Comparison of ENCODE assay signal across 8 cellular contexts in genomic region chr2:135875491-135876065, GRCh38. TPM values are rescaled to one million over a fixed set of nuclear protein-coding genes. Genes with fewer than 3 reads are reported as not detected.
DNase-seq lines count a peak whose midpoint lies in the region; ATAC-seq and TF ChIP-seq lines count a peak whose summit lies in the region.

No MANE protein-coding gene starts in this region.

- H3K27ac Mint-ChIP-seq in glutamatergic neuron (ENCODE audit: unreplicated experiment), result no peak overlapping the region

- peaks cover 6% of the 10 kb centered on the region for H3K27me3 Mint-ChIP-seq in glutamatergic neuron (ENCODE audit: unreplicated experiment)

- H3K4me3 ChIP-seq in parathyroid adenoma (ENCODE audit: low read depth, low read length), result peak overlapping the region; percentile 66
- H3K4me3 ChIP-seq in upper lobe of left lung, result peak overlapping the region; percentile 61 to 84 (median 72)

- no peak overlapping the region for H3K9ac ChIP-seq in parathyroid adenoma

- peak; percentile 13 for DNase-seq in COLO829 (ENCODE audit: low spot score)
- peak; percentile 80 for DNase-seq in RPMI8226
- DNase-seq in activated gamma-delta T cell treated with Interleukin-2 at 50 U/mL for 16 hours, result peak; percentile 65
- DNase-seq in glutamatergic neuron, result peak; percentile 49
- peak; percentile 77 to 88 for DNase-seq in upper lobe of left lung

- H3K79me2 ChIP-seq in parathyroid adenoma, result no peaks in the 10 kb centered on the region

- peak overlapping the region; percentile 92 for H2AFZ ChIP-seq in parathyroid adenoma

- H3K9me3 ChIP-seq in parathyroid adenoma (ENCODE audit: control insufficient read depth, low read length) (no peaks in the 10 kb centered on the region), upper lobe of left lung (no peaks in the 10 kb centered on the region)

- H3K4me1 ChIP-seq in parathyroid adenoma (no peaks in the 10 kb centered on the region), upper lobe of left lung (peaks cover 9 to 18% (median 15%) of the 10 kb centered on the region in 4 donors)

- TF ChIP-seq POLR2A in upper lobe of left lung (IDR thresholded peaks at IDR 0.05), result no peak

- H3K27me3 ChIP-seq in parathyroid adenoma (ENCODE audit: control insufficient read depth, insufficient read depth, low read length) (no peaks in the 10 kb centered on the region), upper lobe of left lung (no peaks in the 10 kb centered on the region)

- peak; percentile 48 for ATAC-seq in GM19372 (IDR thresholded peaks at IDR 0.05; ENCODE audit: low read depth, unreplicated experiment)
- ATAC-seq in HG03460 (IDR thresholded peaks at IDR 0.05; ENCODE audit: unreplicated experiment), result peak; percentile 55
- peak; percentile 69 to 70 for ATAC-seq in upper lobe of left lung (ENCODE audit: low FRiP score in 2 of 2)

- H3K9me3 Mint-ChIP-seq in glutamatergic neuron (ENCODE audit: unreplicated experiment), result peaks cover 6% of the 10 kb centered on the region

- H3K36me3 ChIP-seq in parathyroid adenoma (ENCODE audit: control insufficient read depth, insufficient read depth, low read length) (no peaks in the 10 kb centered on the region), upper lobe of left lung (peaks cover 0 to 15% (median 2%) of the 10 kb centered on the region in 4 donors)

- H3K36me3 Mint-ChIP-seq in glutamatergic neuron (ENCODE audit: unreplicated experiment), result peaks cover 3% of the 10 kb centered on the region

- TF ChIP-seq CTCF in glutamatergic neuron (IDR thresholded peaks at IDR 0.05; ENCODE audit: partially characterized antibody, unreplicated experiment) (no peak), parathyroid adenoma (IDR thresholded peaks at IDR 0.05) (no peak), upper lobe of left lung (IDR thresholded peaks at IDR 0.05) (no peak)

- 4% methylated on average over 16 to 20 of the region's 26 CpGs for WGBS in upper lobe of left lung, 2 donors

- peak overlapping the region; percentile 37 for H3K27ac ChIP-seq in parathyroid adenoma
- H3K27ac ChIP-seq in upper lobe of left lung, result peak overlapping the region; percentile 72 to 86 (median 84)

- H3K4me3 Mint-ChIP-seq in glutamatergic neuron (ENCODE audit: unreplicated experiment), result peak overlapping the region; percentile 82

- peak overlapping the region; percentile 88 for H3K4me2 ChIP-seq in parathyroid adenoma (ENCODE audit: low read length)

- no peak for TF ChIP-seq EP300 in upper lobe of left lung (IDR thresholded peaks at IDR 0.05)

- H3K4me1 Mint-ChIP-seq in glutamatergic neuron (ENCODE audit: low read depth, unreplicated experiment), result peaks cover 12% of the 10 kb centered on the region

RNA-seq across cellular contexts. Expression of gene MCM6, which starts 0.7 kb away (rescaled TPM):
- total RNA-seq in glutamatergic neuron (ENCODE audit: unreplicated experiment) (11.7 TPM), upper lobe of left lung (10 to 100 TPM in 1 of 6 donors, 1 to 10 TPM in 5; 4.2 to 10.5 (median 7.6) TPM)

RNA-seq across cellular contexts. Expression of gene LCT, which starts 38.6 kb away (rescaled TPM):
- not detected for total RNA-seq in glutamatergic neuron (ENCODE audit: unreplicated experiment)
- total RNA-seq in upper lobe of left lung, result under 1 TPM in 2 of 6 donors, not detected in 4; 0.03 to 0.20 TPM

Comparison
In these comparisons a context has a peak if more than half of its experiments do, and no peak if none do; other contexts are left out.
1. Peak in every context shown above with its lines: DNase-seq, ATAC-seq, H3K4me3 ChIP-seq and H3K27ac ChIP-seq.
2. DNase-seq: peak in every context shown above with its lines; median percentile 82 in upper lobe of left lung; 80 in RPMI8226; 65 in activated gamma-delta T cell treated with Interleukin-2 at 50 U/mL for 16 hours; 49 in glutamatergic neuron; 13 in COLO829.